In the genomic region with DNA sequence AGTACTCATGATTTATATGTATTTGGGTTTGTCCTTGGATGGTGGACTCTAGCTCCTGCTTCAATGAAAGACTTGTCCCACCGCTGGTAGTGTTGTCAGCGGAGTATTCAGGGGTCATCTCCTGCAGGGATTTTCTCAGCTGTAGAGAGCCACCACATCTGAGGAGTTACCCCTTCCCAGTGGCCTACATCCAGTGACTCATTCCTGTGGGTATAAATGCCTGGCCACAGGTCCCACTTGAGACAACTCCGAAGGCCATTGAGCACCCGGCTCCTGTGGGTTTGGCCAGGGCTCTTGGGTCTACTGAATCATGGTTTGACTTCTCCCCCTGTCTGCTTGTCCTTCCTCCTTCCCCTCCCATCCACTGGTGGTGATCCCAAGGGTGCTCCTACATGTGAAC, we compare ENCODE assay signal across 27 cellular contexts.
"Had no signal": no experiment of that assay in that cellular context is flagged by ENCODE, and none has a peak within 500 bp of the region (broad histone marks: within the 10 kb centered on the region; RNA-seq: fewer than 3 reads in every experiment).

No MANE protein-coding gene starts in this region.

- H3K27ac Mint-ChIP-seq: activated CD4-positive, alpha-beta T cell treated with anti-CD3 and anti-CD28 coated beads, Interleukin-2, amount 10 ng/mL, durations not matched to agents 7 days and 5 days; activated CD8-positive, alpha-beta memory T cell treated with anti-CD3 and anti-CD28 coated beads, Interleukin-2, amount 10 ng/mL, durations not matched to agents 7 days and 5 days; activated CD8-positive, alpha-beta T cell treated with anti-CD3 and anti-CD28 coated beads for 36 hours; activated naive CD4-positive, alpha-beta T cell treated with anti-CD3 and anti-CD28 coated beads, Interleukin-2, amount 50 U/mL, for 24 hours; immature natural killer cell; nephron; stimulated activated naive CD8-positive, alpha-beta T cell treated with anti-CD3 and anti-CD28 coated beads, Interleukin-15, amount 100 ng/mL, for 72 hours had no signal

- H3K4me1 ChIP-seq: foreskin keratinocyte, prostate gland had no signal

- H3K9me3 Mint-ChIP-seq: activated CD8-positive, alpha-beta T cell treated with anti-CD3 and anti-CD28 coated beads for 36 hours; activated naive CD4-positive, alpha-beta T cell treated with anti-CD3 and anti-CD28 coated beads, Interleukin-2, amount 50 U/mL, for 24 hours; immature natural killer cell; nephron; stimulated activated naive CD8-positive, alpha-beta T cell treated with anti-CD3 and anti-CD28 coated beads, Interleukin-15, amount 100 ng/mL, for 72 hours had no signal

- H3K4me3 Mint-ChIP-seq: activated CD4-positive, alpha-beta T cell treated with anti-CD3 and anti-CD28 coated beads, Interleukin-2, amount 10 ng/mL, durations not matched to agents 7 days and 5 days; activated CD8-positive, alpha-beta memory T cell treated with anti-CD3 and anti-CD28 coated beads, Interleukin-2, amount 10 ng/mL, durations not matched to agents 7 days and 5 days; activated CD8-positive, alpha-beta T cell treated with anti-CD3 and anti-CD28 coated beads for 36 hours; activated naive CD4-positive, alpha-beta T cell treated with anti-CD3 and anti-CD28 coated beads, Interleukin-2, amount 50 U/mL, for 24 hours; immature natural killer cell; nephron; stimulated activated naive CD8-positive, alpha-beta T cell treated with anti-CD3 and anti-CD28 coated beads, Interleukin-15, amount 100 ng/mL, for 72 hours had no signal

- H3K36me3 Mint-ChIP-seq: activated CD8-positive, alpha-beta memory T cell treated with anti-CD3 and anti-CD28 coated beads, Interleukin-2, amount 10 ng/mL, durations not matched to agents 7 days and 5 days; activated naive CD4-positive, alpha-beta T cell treated with anti-CD3 and anti-CD28 coated beads, Interleukin-2, amount 50 U/mL, for 24 hours; immature natural killer cell had no signal

- H3K27ac ChIP-seq: foreskin keratinocyte, hepatocyte, neutrophil, ovary, prostate gland, right atrium auricular region, tibial nerve, WERI-Rb-1 had no signal

- H3K79me2 ChIP-seq: hepatocyte had no signal

- H3K36me3 ChIP-seq: neutrophil, ovary, prostate gland, right atrium auricular region, tibial nerve, WERI-Rb-1 had no signal

- H3K4me3 ChIP-seq: hepatocyte, ovary, prostate gland, right atrium auricular region, tibial nerve had no signal

- H3K9me3 ChIP-seq: neutrophil, ovary, prostate gland, right atrium auricular region, tibial nerve had no signal

- H3K27me3 ChIP-seq: foreskin keratinocyte, hepatocyte, neutrophil, ovary, right atrium auricular region, tibial nerve had no signal

- H3K27me3 Mint-ChIP-seq: activated CD8-positive, alpha-beta T cell treated with anti-CD3 and anti-CD28 coated beads for 36 hours; activated naive CD4-positive, alpha-beta T cell treated with anti-CD3 and anti-CD28 coated beads, Interleukin-2, amount 50 U/mL, for 24 hours; stimulated activated naive CD8-positive, alpha-beta T cell treated with anti-CD3 and anti-CD28 coated beads, Interleukin-15, amount 100 ng/mL, for 72 hours had no signal

- H3K4me2 ChIP-seq: hepatocyte had no signal

- H2AFZ ChIP-seq: hepatocyte had no signal

- ATAC-seq: activated CD8-positive, alpha-beta memory T cell treated with anti-CD3 and anti-CD28 coated beads, Interleukin-2, amount 10 ng/mL, durations not matched to agents 7 days and 5 days; activated CD8-positive, alpha-beta T cell treated with anti-CD3 and anti-CD28 coated beads for 36 hours; foreskin keratinocyte; left ventricle myocardium superior; stimulated activated naive CD8-positive, alpha-beta T cell treated with anti-CD3 and anti-CD28 coated beads, Interleukin-15, amount 100 ng/mL, for 72 hours had no signal

- H3K4me1 Mint-ChIP-seq: activated CD4-positive, alpha-beta T cell treated with anti-CD3 and anti-CD28 coated beads, Interleukin-2, amount 10 ng/mL, durations not matched to agents 7 days and 5 days; activated CD8-positive, alpha-beta memory T cell treated with anti-CD3 and anti-CD28 coated beads, Interleukin-2, amount 10 ng/mL, durations not matched to agents 7 days and 5 days; activated naive CD4-positive, alpha-beta T cell treated with anti-CD3 and anti-CD28 coated beads, Interleukin-2, amount 50 U/mL, for 24 hours; immature natural killer cell; nephron; stimulated activated naive CD8-positive, alpha-beta T cell treated with anti-CD3 and anti-CD28 coated beads, Interleukin-15, amount 100 ng/mL, for 72 hours had no signal

- DNase-seq: activated CD4-positive, alpha-beta T cell treated with anti-CD3 and anti-CD28 coated beads, Interleukin-2, amount 10 ng/mL, durations not matched to agents 7 days and 5 days; activated CD4-positive, CD25-positive, alpha-beta regulatory T cell treated with anti-CD3 and anti-CD28 coated beads, Interleukin-2, amount 50 U/mL, for 72 hours; activated CD8-positive, alpha-beta memory T cell treated with anti-CD3 and anti-CD28 coated beads, Interleukin-2, amount 10 ng/mL, durations not matched to agents 7 days and 5 days; activated CD8-positive, alpha-beta T cell treated with anti-CD3 and anti-CD28 coated beads for 36 hours; activated gamma-delta T cell treated with Interleukin-2 at 50 U/mL for 16 hours; activated T-cell treated with anti-CD3 and anti-CD28 coated beads for 4 hours; anterior cingulate cortex; central memory CD4-positive, alpha-beta T cell; effector memory CD4-positive, alpha-beta T cell; foreskin keratinocyte; immature natural killer cell; kidney glomerular epithelial cell; left ventricle myocardium superior; midbrain; ovary; stimulated activated CD4-positive, alpha-beta T cell treated with anti-CD3 and anti-CD28 coated beads, Interleukin-12 subunit alpha, Interleukin-12 subunit beta, amount 100 ng/mL, for 4 hours; stimulated activated CD4-positive, alpha-beta T cell treated with anti-CD3 and anti-CD28 coated beads, Interleukin-4, amount 100 ng/mL, for 4 hours; stimulated activated naive CD8-positive, alpha-beta T cell treated with anti-CD3 and anti-CD28 coated beads, Interleukin-15, amount 100 ng/mL, for 72 hours; WERI-Rb-1 had no signal

- FAIRE-seq: colon had no signal
